ENCODE assay signal across 1 cellular context in the genomic region with DNA sequence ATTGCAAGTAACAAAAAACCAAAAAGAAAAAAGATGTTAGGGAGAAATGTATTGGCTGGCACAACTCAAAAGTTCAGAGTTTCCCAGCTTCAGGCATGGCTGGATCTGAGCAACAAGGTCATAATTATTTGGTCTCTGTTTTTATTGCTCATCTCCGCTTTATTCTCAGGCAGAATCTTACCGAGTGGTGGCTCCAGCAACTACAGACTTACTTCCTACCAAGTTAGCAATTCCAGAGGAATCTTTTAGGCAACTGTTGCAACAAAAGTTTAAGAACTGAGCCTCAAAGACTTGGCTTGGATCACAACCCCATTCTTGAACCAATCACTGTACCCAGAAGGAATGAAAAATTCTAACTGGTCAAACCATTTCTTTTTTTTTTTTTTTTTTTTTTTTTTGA.
A peak's percentile ranks its signal among the peaks of the same experiment; 100 is the strongest.
TF ChIP-seq lines count a peak whose summit lies in the region.

No MANE protein-coding gene starts in this region.

TF ChIP-seq in HepG2, 621 proteins besides CTCF, POLR2A, EP300 and RAD21:
- TF ChIP-seq, protein P1, sequence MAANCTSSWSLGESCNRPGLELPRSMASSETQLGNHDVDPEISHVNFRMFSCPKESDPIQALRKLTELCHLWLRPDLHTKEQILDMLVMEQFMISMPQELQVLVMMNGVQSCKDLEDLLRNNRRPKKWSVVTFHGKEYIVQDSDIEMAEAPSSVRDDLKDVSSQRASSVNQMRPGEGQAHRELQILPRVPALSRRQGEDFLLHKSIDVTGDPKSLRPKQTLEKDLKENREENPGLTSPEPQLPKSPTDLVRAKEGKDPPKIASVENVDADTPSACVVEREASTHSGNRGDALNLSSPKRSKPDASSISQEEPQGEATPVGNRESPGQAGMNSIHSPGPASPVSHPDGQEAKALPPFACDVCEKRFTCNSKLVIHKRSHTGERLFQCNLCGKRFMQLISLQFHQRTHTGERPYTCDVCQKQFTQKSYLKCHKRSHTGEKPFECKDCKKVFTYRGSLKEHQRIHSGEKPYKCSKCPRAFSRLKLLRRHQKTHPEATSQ (CRISPR knock-in tag; IDR thresholded peaks at IDR 0.05; ENCODE audit: borderline replicate concordance), result 0 out of 2 replicates have a peak, but pooled peaks have one; percentile 23
- TF ChIP-seq ZNF329 (CRISPR knock-in tag; IDR thresholded peaks at IDR 0.05; ENCODE audit: low read depth) (peak; percentile 91), HCFC1 (IDR thresholded peaks at IDR 0.05; ENCODE audit: low read depth, low read length) (no peak)
- TF ChIP-seq, protein P2, sequence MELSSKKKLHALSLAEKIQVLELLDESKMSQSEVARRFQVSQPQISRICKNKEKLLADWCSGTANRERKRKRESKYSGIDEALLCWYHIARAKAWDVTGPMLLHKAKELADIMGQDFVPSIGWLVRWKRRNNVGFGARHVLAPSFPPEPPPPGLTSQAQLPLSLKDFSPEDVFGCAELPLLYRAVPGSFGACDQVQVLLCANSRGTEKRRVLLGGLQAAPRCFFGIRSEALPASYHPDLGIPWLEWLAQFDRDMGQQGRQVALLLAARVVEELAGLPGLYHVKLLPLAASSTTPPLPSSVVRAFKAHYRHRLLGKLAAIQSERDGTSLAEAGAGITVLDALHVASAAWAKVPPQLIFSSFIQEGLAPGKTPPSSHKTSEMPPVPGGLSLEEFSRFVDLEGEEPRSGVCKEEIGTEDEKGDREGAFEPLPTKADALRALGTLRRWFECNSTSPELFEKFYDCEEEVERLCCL (CRISPR knock-in tag; IDR thresholded peaks at IDR 0.05; ENCODE audit: borderline replicate concordance), result no peak
